In the genomic region with DNA sequence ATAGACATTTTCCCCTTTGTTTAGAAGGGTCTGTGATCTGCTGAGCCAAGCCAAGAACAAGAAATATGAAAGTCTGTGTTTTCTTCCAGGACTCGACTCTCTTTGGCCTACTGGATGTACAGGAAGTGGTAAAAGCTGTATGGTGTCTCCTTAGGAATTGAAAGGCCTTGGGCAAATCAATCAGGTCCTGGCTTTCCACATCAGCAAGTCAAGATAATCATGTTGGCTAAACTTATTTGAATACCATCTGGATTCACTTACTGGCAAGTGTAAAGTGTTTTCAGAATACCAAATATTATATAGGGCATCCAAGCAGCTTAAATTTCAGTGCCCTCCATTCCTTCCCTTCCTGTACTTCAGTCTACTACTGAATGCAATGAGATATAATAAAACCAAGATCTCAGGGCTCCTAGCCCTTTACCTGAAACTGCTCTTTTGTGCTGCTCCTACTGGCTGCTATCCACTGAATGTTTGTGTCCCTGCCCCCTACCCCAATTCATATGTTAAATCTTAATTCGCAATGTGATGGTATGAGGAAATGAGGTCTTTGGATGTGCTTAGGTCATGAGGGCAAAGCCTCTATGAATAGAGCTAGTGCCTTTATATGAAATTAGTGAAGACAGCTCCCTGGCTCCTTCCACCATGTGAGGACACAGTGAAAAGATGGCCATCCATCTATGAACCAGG, we compare ENCODE assay signal across 22 cellular contexts.
"Had no signal": no experiment of that assay in that cellular context is flagged by ENCODE, and none has a peak within 500 bp of the region (broad histone marks: within the 10 kb centered on the region; RNA-seq: fewer than 3 reads in every experiment).

No MANE protein-coding gene starts in this region.

- H3K27me3 ChIP-seq: adrenal gland, esophagus squamous epithelium, hepatocyte, suprapubic skin had no signal

- H3K27ac Mint-ChIP-seq: activated CD4-positive, alpha-beta memory T cell treated with anti-CD3 and anti-CD28 coated beads, Interleukin-2, amount 10 ng/mL, durations not matched to agents 7 days and 5 days; activated CD4-positive, alpha-beta T cell treated with anti-CD3 and anti-CD28 coated beads for 36 hours; activated naive CD4-positive, alpha-beta T cell treated with anti-CD3 and anti-CD28 coated beads, Interleukin-2, amount 10 ng/mL, durations not matched to agents 7 days and 5 days; activated T-cell treated with anti-CD3 and anti-CD28 coated beads, Interleukin-2, amount 50 U/mL, for 24 hours; natural killer cell; T-cell; type B pancreatic cell had no signal

- H3K27me3 Mint-ChIP-seq: activated CD4-positive, alpha-beta memory T cell treated with anti-CD3 and anti-CD28 coated beads, Interleukin-2, amount 10 ng/mL, durations not matched to agents 7 days and 5 days; activated naive CD4-positive, alpha-beta T cell treated with anti-CD3 and anti-CD28 coated beads, Interleukin-2, amount 10 ng/mL, durations not matched to agents 7 days and 5 days; activated T-cell treated with anti-CD3 and anti-CD28 coated beads, Interleukin-2, amount 50 U/mL, for 24 hours; brain; T-cell; type B pancreatic cell had no signal

- DNase-seq: activated CD4-positive, alpha-beta memory T cell treated with anti-CD3 and anti-CD28 coated beads, Interleukin-2, amount 10 ng/mL, durations not matched to agents 7 days and 5 days; activated CD4-positive, alpha-beta T cell treated with anti-CD3 and anti-CD28 coated beads for 36 hours; activated naive CD4-positive, alpha-beta T cell treated with anti-CD3 and anti-CD28 coated beads, Interleukin-2, amount 10 ng/mL, durations not matched to agents 7 days and 5 days; activated T-cell treated with anti-CD3 and anti-CD28 coated beads, Interleukin-2, amount 50 U/mL, for 24 hours; adrenal gland; central memory CD4-positive, alpha-beta T cell; cortex of kidney; effector CD4-positive, alpha-beta T cell; esophagus squamous epithelium; left ventricle myocardium inferior; mesenchymal stem cell; natural killer cell; nucleus accumbens; stimulated activated CD4-positive, alpha-beta T cell treated with anti-CD3 and anti-CD28 coated beads, Interleukin-4, amount 100 ng/mL, for 24 hours; stimulated activated naive CD4-positive, alpha-beta T cell treated with Interleukin-2 at 50 U/mL for 16 hours; T-cell; T-helper 9 cell had no signal

- H3K36me3 Mint-ChIP-seq: activated naive CD4-positive, alpha-beta T cell treated with anti-CD3 and anti-CD28 coated beads, Interleukin-2, amount 10 ng/mL, durations not matched to agents 7 days and 5 days; natural killer cell; T-cell; type B pancreatic cell had no signal

- H3K4me1 Mint-ChIP-seq: activated CD4-positive, alpha-beta memory T cell treated with anti-CD3 and anti-CD28 coated beads, Interleukin-2, amount 10 ng/mL, durations not matched to agents 7 days and 5 days; activated CD4-positive, alpha-beta T cell treated with anti-CD3 and anti-CD28 coated beads for 36 hours; activated naive CD4-positive, alpha-beta T cell treated with anti-CD3 and anti-CD28 coated beads, Interleukin-2, amount 10 ng/mL, durations not matched to agents 7 days and 5 days; natural killer cell; T-cell had no signal

- H3K79me2 ChIP-seq: hepatocyte had no signal

- H2AFZ ChIP-seq: hepatocyte had no signal

- H3K36me3 ChIP-seq: adrenal gland, esophagus squamous epithelium, left ventricle myocardium inferior, suprapubic skin had no signal

- H3K4me3 ChIP-seq: adrenal gland, esophagus squamous epithelium, hepatocyte, left ventricle myocardium inferior, skin epidermis, suprapubic skin had no signal

- H3K4me2 ChIP-seq: hepatocyte had no signal

- ATAC-seq: activated CD4-positive, alpha-beta T cell treated with anti-CD3 and anti-CD28 coated beads for 36 hours; natural killer cell; T-cell had no signal

- H3K27ac ChIP-seq: adrenal gland, hepatocyte, suprapubic skin had no signal

- H3K4me3 Mint-ChIP-seq: activated CD4-positive, alpha-beta memory T cell treated with anti-CD3 and anti-CD28 coated beads, Interleukin-2, amount 10 ng/mL, durations not matched to agents 7 days and 5 days; activated CD4-positive, alpha-beta T cell treated with anti-CD3 and anti-CD28 coated beads for 36 hours; activated naive CD4-positive, alpha-beta T cell treated with anti-CD3 and anti-CD28 coated beads, Interleukin-2, amount 10 ng/mL, durations not matched to agents 7 days and 5 days; activated T-cell treated with anti-CD3 and anti-CD28 coated beads, Interleukin-2, amount 50 U/mL, for 24 hours; brain; natural killer cell; T-cell; type B pancreatic cell had no signal

- H3K9me3 Mint-ChIP-seq: activated naive CD4-positive, alpha-beta T cell treated with anti-CD3 and anti-CD28 coated beads, Interleukin-2, amount 10 ng/mL, durations not matched to agents 7 days and 5 days; activated T-cell treated with anti-CD3 and anti-CD28 coated beads, Interleukin-2, amount 50 U/mL, for 24 hours had no signal

- H3K9me3 ChIP-seq: suprapubic skin had no signal
